ENCODE assay signal across 9 cellular contexts in genomic region chr20:59123011-59123676, GRCh38. TPM values are rescaled to one million over a fixed set of nuclear protein-coding genes. Genes with fewer than 3 reads are reported as not detected.
DNase-seq lines count a peak whose midpoint lies in the region; ATAC-seq, FAIRE-seq and TF ChIP-seq lines count a peak whose summit lies in the region.
"Had no signal": no experiment of that assay in that cellular context is flagged by ENCODE, and none has a peak within 500 bp of the region (broad histone marks: within the 10 kb centered on the region; RNA-seq: fewer than 3 reads in every experiment).

No MANE protein-coding gene starts in this region.

- peak overlapping the region; percentile 65 for H3K4me3 Mint-ChIP-seq in T-helper 2 cell treated with Interferon-gamma antibody and Interleukin-4, amounts not matched to agents 5 μg/mL and 100 μg/mL, for 36 hours

- peaks cover 97% of the 10 kb centered on the region for H3K4me1 ChIP-seq in BLaER1

- H3K79me2 ChIP-seq in neural cell (replicated peaks; ENCODE audit: insufficient read depth, low read length) = no peaks in the 10 kb centered on the region

- TF ChIP-seq POLR2A in H54 (IDR thresholded peaks at IDR 0.05; ENCODE audit: low read depth, low read length) = no peak

- H3K9ac ChIP-seq in BLaER1 (peak overlapping the region; percentile 85), neural cell (ENCODE audit: low read length) (peak overlapping the region; percentile 53)

- TF ChIP-seq CTCF in neural cell (IDR thresholded peaks at IDR 0.05; ENCODE audit: poor library complexity, severe bottlenecking) = no peak

- ATAC-seq in left lobe of liver = no peak
- ATAC-seq: K562 had no signal

- peaks cover 3% of the 10 kb centered on the region for H3F3A ChIP-seq in neural cell (ENCODE audit: insufficient read depth, low read length, poor library complexity, severe bottlenecking)

- peak overlapping the region; percentile 79 for H3K27ac Mint-ChIP-seq in T-helper 2 cell treated with Interferon-gamma antibody and Interleukin-4, amounts not matched to agents 5 μg/mL and 100 μg/mL, for 36 hours

- peaks cover 5% of the 10 kb centered on the region for H3K9me3 Mint-ChIP-seq in T-helper 2 cell treated with Interferon-gamma antibody and Interleukin-4, amounts not matched to agents 5 μg/mL and 100 μg/mL, for 36 hours

- TF ChIP-seq RAD21 in neural cell (conservative IDR thresholded peaks at IDR 0.05) = no peak

- H4K20me1 ChIP-seq in BLaER1 (no peaks in the 10 kb centered on the region), neural cell (ENCODE audit: insufficient read depth) (no peaks in the 10 kb centered on the region)

- no peaks in the 10 kb centered on the region for H3K36me3 ChIP-seq in BLaER1
- H3K36me3 ChIP-seq in neural cell (ENCODE audit: insufficient read depth, low read length) = no peaks in the 10 kb centered on the region

- no peaks in the 10 kb centered on the region for H3K9me2 ChIP-seq in neural cell (ENCODE audit: insufficient read depth, low read length)

- no peak for TF ChIP-seq EP300 in neural cell (conservative IDR thresholded peaks at IDR 0.05; ENCODE audit: poor library complexity, severe bottlenecking)

- no peak for FAIRE-seq in H54 (lab: Jason Lieb, UNC)
- FAIRE-seq: K562 had no signal

- H3K27me3 Mint-ChIP-seq in T-helper 2 cell treated with Interferon-gamma antibody and Interleukin-4, amounts not matched to agents 5 μg/mL and 100 μg/mL, for 36 hours (ENCODE audit: low read depth) = peaks cover 3% of the 10 kb centered on the region

- no peak overlapping the region for H2AFZ ChIP-seq in neural cell (ENCODE audit: low read depth, low read length)

- H3K27me3 ChIP-seq in BLaER1 (no peaks in the 10 kb centered on the region), neural cell (ENCODE audit: insufficient read depth, low read depth, low read length) (no peaks in the 10 kb centered on the region)

- H3K27ac ChIP-seq in BLaER1 (peak overlapping the region; percentile 96), neural cell (ENCODE audit: low read length) (peak overlapping the region; percentile 87)

- H3K4me2 ChIP-seq in BLaER1 (peak overlapping the region; percentile 97), neural cell (ENCODE audit: low read length) (no peak overlapping the region)

- no peaks in the 10 kb centered on the region; the same call in 1 of the 2 replicates for H3K9me3 ChIP-seq in BLaER1
- H3K9me3 ChIP-seq in neural cell (ENCODE audit: low read length) = no peaks in the 10 kb centered on the region

- H3K4me1 Mint-ChIP-seq in T-helper 2 cell treated with Interferon-gamma antibody and Interleukin-4, amounts not matched to agents 5 μg/mL and 100 μg/mL, for 36 hours (ENCODE audit: low read depth) = peaks cover 40% of the 10 kb centered on the region

- peaks cover 5% of the 10 kb centered on the region for H3K36me3 Mint-ChIP-seq in T-helper 2 cell treated with Interferon-gamma antibody and Interleukin-4, amounts not matched to agents 5 μg/mL and 100 μg/mL, for 36 hours (ENCODE audit: low read depth)

- H3K4me3 ChIP-seq in BLaER1 = peak overlapping the region; percentile 67
- peak overlapping the region; percentile 44 for H3K4me3 ChIP-seq in neural cell (ENCODE audit: low read length)
- H3K4me3 ChIP-seq: K562 had no signal

- DNase-seq in T-helper 2 cell treated with Interferon-gamma antibody and Interleukin-4, amounts not matched to agents 5 μg/mL and 100 μg/mL, for 36 hours (ENCODE audit: low spot score) = peak; percentile 38
- DNase-seq in activated effector memory CD4-positive, alpha-beta T cell treated with anti-CD3 and anti-CD28 coated beads, Interleukin-2, amount 50 U/mL, for 16 hours = peak; percentile 81
- no peak for DNase-seq in GM19240 (ENCODE audit: insufficient read length, low spot score)
- DNase-seq in H54 (ENCODE audit: insufficient read length, low spot score) = no peak
- DNase-seq in left lobe of liver (ENCODE audit: low spot score) = no peak
- no peak for DNase-seq in NCI-H2029 treated with DMSO at 0.1 percent for 48 hours (lab: John Stamatoyannopoulos, UW)

TF ChIP-seq in neural cell, 6 proteins besides CTCF, POLR2A, EP300 and RAD21:
- TF ChIP-seq POLR2AphosphoS5 (IDR thresholded peaks at IDR 0.05) (no peak), SMC3 (conservative IDR thresholded peaks at IDR 0.05; ENCODE audit: poor library complexity) (no peak), TAF1 (IDR thresholded peaks at IDR 0.05; ENCODE audit: low read depth) (no peak), MXI1 (conservative IDR thresholded peaks at IDR 0.05; ENCODE audit: poor library complexity, severe bottlenecking) (no peak), EZH2 (IDR thresholded peaks at IDR 0.05; ENCODE audit: borderline replicate concordance, insufficient read depth, low read length, poor library complexity, severe bottlenecking) (no peak)
- TF ChIP-seq, protein P1, sequence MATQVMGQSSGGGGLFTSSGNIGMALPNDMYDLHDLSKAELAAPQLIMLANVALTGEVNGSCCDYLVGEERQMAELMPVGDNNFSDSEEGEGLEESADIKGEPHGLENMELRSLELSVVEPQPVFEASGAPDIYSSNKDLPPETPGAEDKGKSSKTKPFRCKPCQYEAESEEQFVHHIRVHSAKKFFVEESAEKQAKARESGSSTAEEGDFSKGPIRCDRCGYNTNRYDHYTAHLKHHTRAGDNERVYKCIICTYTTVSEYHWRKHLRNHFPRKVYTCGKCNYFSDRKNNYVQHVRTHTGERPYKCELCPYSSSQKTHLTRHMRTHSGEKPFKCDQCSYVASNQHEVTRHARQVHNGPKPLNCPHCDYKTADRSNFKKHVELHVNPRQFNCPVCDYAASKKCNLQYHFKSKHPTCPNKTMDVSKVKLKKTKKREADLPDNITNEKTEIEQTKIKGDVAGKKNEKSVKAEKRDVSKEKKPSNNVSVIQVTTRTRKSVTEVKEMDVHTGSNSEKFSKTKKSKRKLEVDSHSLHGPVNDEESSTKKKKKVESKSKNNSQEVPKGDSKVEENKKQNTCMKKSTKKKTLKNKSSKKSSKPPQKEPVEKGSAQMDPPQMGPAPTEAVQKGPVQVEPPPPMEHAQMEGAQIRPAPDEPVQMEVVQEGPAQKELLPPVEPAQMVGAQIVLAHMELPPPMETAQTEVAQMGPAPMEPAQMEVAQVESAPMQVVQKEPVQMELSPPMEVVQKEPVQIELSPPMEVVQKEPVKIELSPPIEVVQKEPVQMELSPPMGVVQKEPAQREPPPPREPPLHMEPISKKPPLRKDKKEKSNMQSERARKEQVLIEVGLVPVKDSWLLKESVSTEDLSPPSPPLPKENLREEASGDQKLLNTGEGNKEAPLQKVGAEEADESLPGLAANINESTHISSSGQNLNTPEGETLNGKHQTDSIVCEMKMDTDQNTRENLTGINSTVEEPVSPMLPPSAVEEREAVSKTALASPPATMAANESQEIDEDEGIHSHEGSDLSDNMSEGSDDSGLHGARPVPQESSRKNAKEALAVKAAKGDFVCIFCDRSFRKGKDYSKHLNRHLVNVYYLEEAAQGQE (IDR thresholded peaks at IDR 0.05; ENCODE audit: borderline replicate concordance) = no peak
TF ChIP-seq in neural cell: peak in this region for 0.

RNA-seq across cellular contexts. Expression of gene ZNF831, which starts 40.5 kb away (rescaled TPM):
- polyA plus RNA-seq in neural cell = 0.14 TPM in 1 of 2 replicates, not detected in the other
- 0.24 and 0.35 TPM in 2 replicates for polyA minus RNA-seq in neural cell
- 0.05 TPM for total RNA-seq in left lobe of liver
- total RNA-seq: K562 had no signal
- polyA plus RNA-seq: K562 had no signal

Comparison
In these comparisons a context has a peak if more than half of its experiments do, and no peak if none do; other contexts are left out.
1. DNase-seq: peak in T-helper 2 cell treated with Interferon-gamma antibody and Interleukin-4, amounts not matched to agents 5 μg/mL and 100 μg/mL, for 36 hours (single experiment) and activated effector memory CD4-positive, alpha-beta T cell treated with anti-CD3 and anti-CD28 coated beads, Interleukin-2, amount 50 U/mL, for 16 hours (single experiment); none in GM19240 (single experiment), H54 (single experiment), left lobe of liver (single experiment) and NCI-H2029 treated with DMSO at 0.1 percent for 48 hours (single experiment).